20 cellular contexts compared by ENCODE assay signal in the genomic region with DNA sequence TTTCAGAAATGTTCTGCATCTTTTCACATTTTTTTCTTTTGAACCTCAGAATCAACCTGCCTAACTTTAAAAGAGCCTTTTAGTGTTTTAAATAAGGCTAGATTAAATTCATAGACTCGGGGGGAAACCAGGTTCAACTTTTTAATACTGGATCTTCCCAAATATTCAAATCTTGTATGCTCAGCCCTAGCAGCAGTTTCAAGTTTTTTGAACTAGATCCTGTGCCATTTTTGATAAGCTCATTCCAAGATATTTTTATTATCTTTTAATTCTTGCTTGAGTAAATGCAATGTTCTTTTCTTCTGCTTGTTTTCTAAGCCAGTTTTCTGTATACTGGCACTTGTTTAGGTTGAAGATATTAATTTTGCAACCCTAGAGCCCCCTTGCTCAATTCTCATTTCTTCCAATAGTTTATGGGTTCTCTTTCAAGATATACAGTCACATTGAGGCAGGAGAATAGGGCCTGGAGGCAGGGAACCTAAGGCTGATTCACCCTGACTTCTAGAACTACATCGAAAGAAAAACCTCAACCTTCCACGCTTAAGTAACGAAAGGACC. TPM values are rescaled to one million over a fixed set of nuclear protein-coding genes. Genes with fewer than 3 reads are reported as not detected.
DNase-seq lines count a peak whose midpoint lies in the region; ATAC-seq and TF ChIP-seq lines count a peak whose summit lies in the region.
"Had no signal": no experiment of that assay in that cellular context is flagged by ENCODE, and none has a peak within 500 bp of the region (broad histone marks: within the 10 kb centered on the region; RNA-seq: fewer than 3 reads in every experiment).

No MANE protein-coding gene starts in this region.

- no peak overlapping the region for H3K4me3 ChIP-seq in heart right ventricle
- no peak overlapping the region for H3K4me3 ChIP-seq in coronary artery
- H3K4me3 ChIP-seq: BLaER1, GM12878 had no signal

- H3K27ac Mint-ChIP-seq in activated T-helper 1 cell treated with anti-CD3 and anti-CD28 coated beads, Interleukin-12 subunit alpha, Interleukin-12 subunit beta, Interleukin-2, Interleukin-4 antibody, amounts not matched to agents 30 ng/mL and 10 ng/mL and 1 ng/mL, durations not matched to agents 14 hours and 24 hours and 36 hours = no peak overlapping the region

- peaks cover 4% of the 10 kb centered on the region for H3K4me1 Mint-ChIP-seq in activated T-helper 1 cell treated with anti-CD3 and anti-CD28 coated beads, Interleukin-12 subunit alpha, Interleukin-12 subunit beta, Interleukin-2, Interleukin-4 antibody, amounts not matched to agents 30 ng/mL and 10 ng/mL and 1 ng/mL, durations not matched to agents 14 hours and 24 hours and 36 hours (ENCODE audit: low read depth)

- no peak for DNase-seq in left cardiac atrium
- DNase-seq in heart right ventricle = no peak
- DNase-seq in coronary artery (ENCODE audit: low spot score) = no peak
- DNase-seq in omental fat pad (ENCODE audit: low spot score) = no peak
- DNase-seq in COLO829 (ENCODE audit: low spot score) = no peak
- no peak for DNase-seq in NCI-H2029 treated with DMSO at 0.1 percent for 48 hours (lab: John Stamatoyannopoulos, UW)
- DNase-seq in activated T-helper 1 cell treated with anti-CD3 and anti-CD28 coated beads, Interleukin-12 subunit alpha, Interleukin-12 subunit beta, Interleukin-2, Interleukin-4 antibody, amounts not matched to agents 30 ng/mL and 10 ng/mL and 1 ng/mL, durations not matched to agents 14 hours and 24 hours and 36 hours (ENCODE audit: low spot score) = no peak
- DNase-seq: DMS 273 treated with DMSO at 0.1 percent for 48 hours, GDM1, KG1, NCI-H1436, NCI-H2081, NCI-H774, RPMI8226 had no signal

- H3K4me1 ChIP-seq in heart right ventricle = peaks cover 0 to 14% (median 8%) of the 10 kb centered on the region in 9 donors
- H3K4me1 ChIP-seq: BLaER1 had no signal

- H3K9me3 Mint-ChIP-seq in activated T-helper 1 cell treated with anti-CD3 and anti-CD28 coated beads, Interleukin-12 subunit alpha, Interleukin-12 subunit beta, Interleukin-2, Interleukin-4 antibody, amounts not matched to agents 30 ng/mL and 10 ng/mL and 1 ng/mL, durations not matched to agents 14 hours and 24 hours and 36 hours = no peaks in the 10 kb centered on the region

- WGBS in heart right ventricle, 2 donors = 73 to 79% methylated on average over 4 of the region's 4 CpGs

- H3K27me3 Mint-ChIP-seq in activated T-helper 1 cell treated with anti-CD3 and anti-CD28 coated beads, Interleukin-12 subunit alpha, Interleukin-12 subunit beta, Interleukin-2, Interleukin-4 antibody, amounts not matched to agents 30 ng/mL and 10 ng/mL and 1 ng/mL, durations not matched to agents 14 hours and 24 hours and 36 hours (ENCODE audit: insufficient read depth) = peaks cover 3% of the 10 kb centered on the region

- no peaks in the 10 kb centered on the region for H3K36me3 ChIP-seq in heart right ventricle
- H3K36me3 ChIP-seq: BLaER1 had no signal

- H3K4me3 Mint-ChIP-seq in activated T-helper 1 cell treated with anti-CD3 and anti-CD28 coated beads, Interleukin-12 subunit alpha, Interleukin-12 subunit beta, Interleukin-2, Interleukin-4 antibody, amounts not matched to agents 30 ng/mL and 10 ng/mL and 1 ng/mL, durations not matched to agents 14 hours and 24 hours and 36 hours = no peak overlapping the region

- no peaks in the 10 kb centered on the region for H3K36me3 Mint-ChIP-seq in activated T-helper 1 cell treated with anti-CD3 and anti-CD28 coated beads, Interleukin-12 subunit alpha, Interleukin-12 subunit beta, Interleukin-2, Interleukin-4 antibody, amounts not matched to agents 30 ng/mL and 10 ng/mL and 1 ng/mL, durations not matched to agents 14 hours and 24 hours and 36 hours (ENCODE audit: low read depth)

- H3K27ac ChIP-seq in heart right ventricle = peak overlapping the region in 2 of 10 donors; percentile 16 to 31
- H3K27ac ChIP-seq in coronary artery = peak overlapping the region; percentile 1 to 59
- H3K27ac ChIP-seq: BLaER1 had no signal

- ATAC-seq in left cardiac atrium = peak; percentile 42 to 50
- no peak for ATAC-seq in heart right ventricle
- ATAC-seq in omental fat pad (ENCODE audit: low FRiP score) = peak; percentile 23
- ATAC-seq in GM21619 (IDR thresholded peaks at IDR 0.05; ENCODE audit: unreplicated experiment) = no peak
- ATAC-seq: GM12878 had no signal

- no peaks in the 10 kb centered on the region for H3K9me3 ChIP-seq in heart right ventricle
- H3K9me3 ChIP-seq: BLaER1 had no signal

- TF ChIP-seq CTCF in heart right ventricle (IDR thresholded peaks at IDR 0.05) (no peak), coronary artery (IDR thresholded peaks at IDR 0.05) (no peak), omental fat pad (IDR thresholded peaks at IDR 0.05) (no peak)

- intact Hi-C loops in left cardiac atrium (cut with DNase I) (no loop called here), heart right ventricle (cut with DNase I) (no loop called here)
- intact Hi-C loops in activated T-helper 1 cell treated with anti-CD3 and anti-CD28 coated beads, Interleukin-12 subunit alpha, Interleukin-12 subunit beta, Interleukin-2, Interleukin-4 antibody, amounts not matched to agents 30 ng/mL and 10 ng/mL and 1 ng/mL, durations not matched to agents 14 hours and 24 hours and 36 hours (cut with micrococcal nuclease) = no loop called here

- no peaks in the 10 kb centered on the region for H3K27me3 ChIP-seq in heart right ventricle
- H3K27me3 ChIP-seq: BLaER1 had no signal

RNA-seq across cellular contexts. Expression of a gene that starts 13.1 kb away (rescaled TPM):
- total RNA-seq in left cardiac atrium (under 1 TPM; 0.09 to 0.16 TPM), heart right ventricle (under 1 TPM in 5 of 10 donors, not detected in 5; 0.07 to 0.13 (median 0.08) TPM), omental fat pad (not detected)
- under 1 TPM; 0.01 to 0.07 TPM for polyA plus RNA-seq in heart right ventricle
- total RNA-seq in activated T-helper 1 cell treated with anti-CD3 and anti-CD28 coated beads, Interleukin-12 subunit alpha, Interleukin-12 subunit beta, Interleukin-2, Interleukin-4 antibody, amounts not matched to agents 30 ng/mL and 10 ng/mL and 1 ng/mL, durations not matched to agents 14 hours and 24 hours and 36 hours = not detected in 2 replicates
- total RNA-seq: A172, GM12878, M059J, NCI-H460 had no signal
- polyA plus RNA-seq: GM12878 had no signal

RNA-seq across cellular contexts. Expression of a gene that starts 28.5 kb away (rescaled TPM):
- total RNA-seq in left cardiac atrium (10 to 100 TPM; 29.6 to 38.4 TPM), heart right ventricle (10 to 100 TPM; 21.3 to 37.3 (median 28.6) TPM), omental fat pad (1 to 10 TPM; 1.7 to 7.1 (median 5.3) TPM)
- 10 to 100 TPM; 14.4 to 15.0 TPM for polyA plus RNA-seq in heart right ventricle
- total RNA-seq in activated T-helper 1 cell treated with anti-CD3 and anti-CD28 coated beads, Interleukin-12 subunit alpha, Interleukin-12 subunit beta, Interleukin-2, Interleukin-4 antibody, amounts not matched to agents 30 ng/mL and 10 ng/mL and 1 ng/mL, durations not matched to agents 14 hours and 24 hours and 36 hours = not detected in 2 replicates
- total RNA-seq: A172, M059J, NCI-H460 had no signal

RNA-seq across cellular contexts. Expression of a gene that starts 29.5 kb away (rescaled TPM):
- 10 to 100 TPM; 13.9 to 16.5 TPM for total RNA-seq in left cardiac atrium
- 10 to 100 TPM in 3 of 10 donors, 1 to 10 TPM in 7; 7.2 to 12.3 (median 9.3) TPM for total RNA-seq in heart right ventricle
- 1 to 10 TPM; 2.8 to 3.0 TPM for polyA plus RNA-seq in heart right ventricle
- 1 to 10 TPM in 2 of 4 donors, under 1 TPM in 2; 0.72 to 3.5 (median 1.0) TPM for total RNA-seq in omental fat pad
- total RNA-seq in activated T-helper 1 cell treated with anti-CD3 and anti-CD28 coated beads, Interleukin-12 subunit alpha, Interleukin-12 subunit beta, Interleukin-2, Interleukin-4 antibody, amounts not matched to agents 30 ng/mL and 10 ng/mL and 1 ng/mL, durations not matched to agents 14 hours and 24 hours and 36 hours = not detected in 2 replicates
- total RNA-seq: A172, NCI-H460 had no signal

RNA-seq across cellular contexts. Expression of a gene that starts 53.8 kb away (rescaled TPM):
- total RNA-seq in left cardiac atrium (1 to 10 TPM; 1.5 to 2.5 TPM), heart right ventricle (under 1 TPM; 0.47 to 0.95 (median 0.65) TPM), omental fat pad (1 to 10 TPM in 3 of 4 donors, under 1 TPM in 1; 0.93 to 3.0 (median 1.7) TPM)
- under 1 TPM; 0.37 to 0.81 TPM for polyA plus RNA-seq in heart right ventricle
- not detected in 2 replicates for total RNA-seq in activated T-helper 1 cell treated with anti-CD3 and anti-CD28 coated beads, Interleukin-12 subunit alpha, Interleukin-12 subunit beta, Interleukin-2, Interleukin-4 antibody, amounts not matched to agents 30 ng/mL and 10 ng/mL and 1 ng/mL, durations not matched to agents 14 hours and 24 hours and 36 hours
- total RNA-seq: A172, GM12878, NCI-H460 had no signal

Comparison
In these comparisons a context has a peak if more than half of its experiments do, and no peak if none do; other contexts are left out.
1. ATAC-seq: peak in left cardiac atrium (2 of 2) and omental fat pad (single experiment); none in heart right ventricle (0 of 8) and GM21619 (single experiment).